Comparison of ENCODE assay signal across 8 cellular contexts in genomic region chrX:148380614-148381561, GRCh38.
A peak's percentile ranks its signal among the peaks of the same experiment; 100 is the strongest.
DNase-seq lines count a peak whose midpoint lies in the region; ATAC-seq, FAIRE-seq and TF ChIP-seq lines count a peak whose summit lies in the region.

No MANE protein-coding gene starts in this region.

- H3K9me3 ChIP-seq in right lobe of liver (no peaks in the 10 kb centered on the region), HepG2 (ENCODE audit: low read length) (peaks cover 6% of the 10 kb centered on the region; the same call in 1 of the 2 replicates), upper lobe of right lung (no peaks in the 10 kb centered on the region)

- intact Hi-C loops in right lobe of liver (cut with DNase I) (no loop called here), HepG2 (cut with micrococcal nuclease; ENCODE audit: unreplicated experiment) (no loop called here), upper lobe of right lung (cut with DNase I) (no loop called here)

- CTCF ChIA-PET in HepG2 (lab: Yijun Ruan, JAX; ENCODE audit: low intra/inter-chr PET ratio, low total read pairs): no interaction called here

- H2AFZ ChIP-seq in HepG2 (ENCODE audit: low read length): no peak overlapping the region

- no peaks in the 10 kb centered on the region for H3K27me3 ChIP-seq in right lobe of liver
- H3K27me3 ChIP-seq in HepG2 (ENCODE audit: control insufficient read depth in 1 of 2, insufficient read depth in 2 of 2, low read length in 2 of 2): no peaks in the 10 kb centered on the region
- H3K27me3 ChIP-seq in upper lobe of right lung: no peaks in the 10 kb centered on the region

- no peaks in the 10 kb centered on the region for H3K79me2 ChIP-seq in HepG2 (ENCODE audit: insufficient read depth, low read length)

- H3K4me1 ChIP-seq in right lobe of liver (no peaks in the 10 kb centered on the region), HepG2 (ENCODE audit: insufficient read depth, low read length) (no peaks in the 10 kb centered on the region), upper lobe of right lung (no peaks in the 10 kb centered on the region)

- no peaks in the 10 kb centered on the region for H4K20me1 ChIP-seq in HepG2 (ENCODE audit: insufficient read depth, low read length)

- no peak overlapping the region for H3K9ac ChIP-seq in HepG2 (ENCODE audit: insufficient read depth, low read depth, low read length)

- H3K27ac ChIP-seq in right lobe of liver (no peak overlapping the region), HepG2 (ENCODE audit: extremely low read length, insufficient read depth, low read length) (no peak overlapping the region), upper lobe of right lung (peak overlapping the region; percentile 24)

- TF ChIP-seq EP300 in HepG2 (IDR thresholded peaks at IDR 0.05; ENCODE audit: low read depth in 2 of 2, low read length in 2 of 2): no peak
- no peak for TF ChIP-seq EP300 in HepG2 (CRISPR knock-in tag; IDR thresholded peaks at IDR 0.05; ENCODE audit: borderline replicate concordance)

- TF ChIP-seq RAD21 in HepG2 (CRISPR knock-in tag; IDR thresholded peaks at IDR 0.05): no peak

- DNase-seq in right lobe of liver (no peak), HepG2 (ENCODE audit: low spot score) (no peak), kidney glomerular epithelial cell (lab: John Stamatoyannopoulos, UW) (peak; percentile 0), upper lobe of right lung (no peak), NCI-H187 (lab: John Stamatoyannopoulos, UW) (no peak), D341Med (ENCODE audit: low spot score) (no peak)

- no peak for TF ChIP-seq POLR2A in right lobe of liver (IDR thresholded peaks at IDR 0.05)
- no peak for TF ChIP-seq POLR2A in HepG2 (IDR thresholded peaks at IDR 0.05; ENCODE audit: insufficient read depth in 1 of 2, low read depth in 2 of 2, low read length in 2 of 2)

- in situ Hi-C loops in HepG2 (cut with HindIII; ENCODE audit: extremely low pct_ligation_motif_present, low pct_unique_long_range_greater_than_20kb): no loop called here

- no TSS peak for BruUV-seq in HepG2 (replicated peaks; lab: Mats Ljungman, UMichigan)

- TF ChIP-seq CTCF in right lobe of liver (IDR thresholded peaks at IDR 0.05): no peak
- no peak for TF ChIP-seq CTCF in HepG2 (CRISPR knock-in tag; IDR thresholded peaks at IDR 0.05)
- no peak for TF ChIP-seq CTCF in upper lobe of right lung (IDR thresholded peaks at IDR 0.05)

- WGBS in right lobe of liver (ENCODE audit: insufficient coverage, low coverage, low lambda C conversion rate, missing lambda C conversion rate): 26% methylated on average over 9 of the region's 9 CpGs
- 3% methylated on average over 6 of the region's 9 CpGs for WGBS in HepG2 (ENCODE audit: low lambda C conversion rate)

- POLR2A ChIA-PET in HepG2 (lab: Yijun Ruan, JAX): no interaction called here

- H3K4me2 ChIP-seq in HepG2 (ENCODE audit: low read depth, low read length): no peak overlapping the region

- no peak overlapping the region for H3K4me3 ChIP-seq in right lobe of liver
- H3K4me3 ChIP-seq in HepG2 (replicated peaks in 1 of 3; ENCODE audit: insufficient read depth in 1 of 3, low read depth in 2 of 3, low read length in 3 of 3): no peak overlapping the region
- H3K4me3 ChIP-seq in upper lobe of right lung: no peak overlapping the region

- no peak for FAIRE-seq in HepG2 (lab: Jason Lieb, UNC)

- H3K36me3 ChIP-seq in right lobe of liver (no peaks in the 10 kb centered on the region), HepG2 (replicated peaks in 1 of 2; ENCODE audit: control insufficient read depth in 1 of 2, insufficient read depth in 2 of 2, low read length in 2 of 2) (no peaks in the 10 kb centered on the region), upper lobe of right lung (no peaks in the 10 kb centered on the region)

- ATAC-seq in right lobe of liver: peak; percentile 36 to 69 (median 52)
- ATAC-seq in HepG2: no peak
- ATAC-seq in HG03442 (IDR thresholded peaks at IDR 0.05; ENCODE audit: unreplicated experiment): peak; percentile 95
- ATAC-seq in activated CD4-positive, CD25-positive, alpha-beta regulatory T cell treated with anti-CD3 and anti-CD28 coated beads, Interleukin-2, amount 50 U/mL, for 24 hours: peak; percentile 99
- peak; percentile 70 for ATAC-seq in upper lobe of right lung

TF ChIP-seq in HepG2, 621 proteins besides CTCF, POLR2A, EP300 and RAD21 (continues in another document):
- TF ChIP-seq, protein P1, sequence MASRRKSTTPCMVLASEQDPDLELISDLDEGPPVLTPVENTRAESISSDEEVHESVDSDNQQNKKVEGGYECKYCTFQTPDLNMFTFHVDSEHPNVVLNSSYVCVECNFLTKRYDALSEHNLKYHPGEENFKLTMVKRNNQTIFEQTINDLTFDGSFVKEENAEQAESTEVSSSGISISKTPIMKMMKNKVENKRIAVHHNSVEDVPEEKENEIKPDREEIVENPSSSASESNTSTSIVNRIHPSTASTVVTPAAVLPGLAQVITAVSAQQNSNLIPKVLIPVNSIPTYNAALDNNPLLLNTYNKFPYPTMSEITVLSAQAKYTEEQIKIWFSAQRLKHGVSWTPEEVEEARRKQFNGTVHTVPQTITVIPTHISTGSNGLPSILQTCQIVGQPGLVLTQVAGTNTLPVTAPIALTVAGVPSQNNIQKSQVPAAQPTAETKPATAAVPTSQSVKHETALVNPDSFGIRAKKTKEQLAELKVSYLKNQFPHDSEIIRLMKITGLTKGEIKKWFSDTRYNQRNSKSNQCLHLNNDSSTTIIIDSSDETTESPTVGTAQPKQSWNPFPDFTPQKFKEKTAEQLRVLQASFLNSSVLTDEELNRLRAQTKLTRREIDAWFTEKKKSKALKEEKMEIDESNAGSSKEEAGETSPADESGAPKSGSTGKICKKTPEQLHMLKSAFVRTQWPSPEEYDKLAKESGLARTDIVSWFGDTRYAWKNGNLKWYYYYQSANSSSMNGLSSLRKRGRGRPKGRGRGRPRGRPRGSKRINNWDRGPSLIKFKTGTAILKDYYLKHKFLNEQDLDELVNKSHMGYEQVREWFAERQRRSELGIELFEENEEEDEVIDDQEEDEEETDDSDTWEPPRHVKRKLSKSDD (CRISPR knock-in tag; IDR thresholded peaks at IDR 0.05; ENCODE audit: low read depth): no peak
- no peak for TF ChIP-seq NR2F2 (IDR thresholded peaks at IDR 0.05; ENCODE audit: borderline replicate concordance, low read depth)
- no peak for TF ChIP-seq HOXD1 (CRISPR knock-in tag; IDR thresholded peaks at IDR 0.05)
- TF ChIP-seq, protein P2, sequence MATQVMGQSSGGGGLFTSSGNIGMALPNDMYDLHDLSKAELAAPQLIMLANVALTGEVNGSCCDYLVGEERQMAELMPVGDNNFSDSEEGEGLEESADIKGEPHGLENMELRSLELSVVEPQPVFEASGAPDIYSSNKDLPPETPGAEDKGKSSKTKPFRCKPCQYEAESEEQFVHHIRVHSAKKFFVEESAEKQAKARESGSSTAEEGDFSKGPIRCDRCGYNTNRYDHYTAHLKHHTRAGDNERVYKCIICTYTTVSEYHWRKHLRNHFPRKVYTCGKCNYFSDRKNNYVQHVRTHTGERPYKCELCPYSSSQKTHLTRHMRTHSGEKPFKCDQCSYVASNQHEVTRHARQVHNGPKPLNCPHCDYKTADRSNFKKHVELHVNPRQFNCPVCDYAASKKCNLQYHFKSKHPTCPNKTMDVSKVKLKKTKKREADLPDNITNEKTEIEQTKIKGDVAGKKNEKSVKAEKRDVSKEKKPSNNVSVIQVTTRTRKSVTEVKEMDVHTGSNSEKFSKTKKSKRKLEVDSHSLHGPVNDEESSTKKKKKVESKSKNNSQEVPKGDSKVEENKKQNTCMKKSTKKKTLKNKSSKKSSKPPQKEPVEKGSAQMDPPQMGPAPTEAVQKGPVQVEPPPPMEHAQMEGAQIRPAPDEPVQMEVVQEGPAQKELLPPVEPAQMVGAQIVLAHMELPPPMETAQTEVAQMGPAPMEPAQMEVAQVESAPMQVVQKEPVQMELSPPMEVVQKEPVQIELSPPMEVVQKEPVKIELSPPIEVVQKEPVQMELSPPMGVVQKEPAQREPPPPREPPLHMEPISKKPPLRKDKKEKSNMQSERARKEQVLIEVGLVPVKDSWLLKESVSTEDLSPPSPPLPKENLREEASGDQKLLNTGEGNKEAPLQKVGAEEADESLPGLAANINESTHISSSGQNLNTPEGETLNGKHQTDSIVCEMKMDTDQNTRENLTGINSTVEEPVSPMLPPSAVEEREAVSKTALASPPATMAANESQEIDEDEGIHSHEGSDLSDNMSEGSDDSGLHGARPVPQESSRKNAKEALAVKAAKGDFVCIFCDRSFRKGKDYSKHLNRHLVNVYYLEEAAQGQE (IDR thresholded peaks at IDR 0.05; ENCODE audit: borderline replicate concordance in 1 of 2, low read depth in 1 of 2, low read length in 2 of 2): no peak
- TF ChIP-seq, protein P3, sequence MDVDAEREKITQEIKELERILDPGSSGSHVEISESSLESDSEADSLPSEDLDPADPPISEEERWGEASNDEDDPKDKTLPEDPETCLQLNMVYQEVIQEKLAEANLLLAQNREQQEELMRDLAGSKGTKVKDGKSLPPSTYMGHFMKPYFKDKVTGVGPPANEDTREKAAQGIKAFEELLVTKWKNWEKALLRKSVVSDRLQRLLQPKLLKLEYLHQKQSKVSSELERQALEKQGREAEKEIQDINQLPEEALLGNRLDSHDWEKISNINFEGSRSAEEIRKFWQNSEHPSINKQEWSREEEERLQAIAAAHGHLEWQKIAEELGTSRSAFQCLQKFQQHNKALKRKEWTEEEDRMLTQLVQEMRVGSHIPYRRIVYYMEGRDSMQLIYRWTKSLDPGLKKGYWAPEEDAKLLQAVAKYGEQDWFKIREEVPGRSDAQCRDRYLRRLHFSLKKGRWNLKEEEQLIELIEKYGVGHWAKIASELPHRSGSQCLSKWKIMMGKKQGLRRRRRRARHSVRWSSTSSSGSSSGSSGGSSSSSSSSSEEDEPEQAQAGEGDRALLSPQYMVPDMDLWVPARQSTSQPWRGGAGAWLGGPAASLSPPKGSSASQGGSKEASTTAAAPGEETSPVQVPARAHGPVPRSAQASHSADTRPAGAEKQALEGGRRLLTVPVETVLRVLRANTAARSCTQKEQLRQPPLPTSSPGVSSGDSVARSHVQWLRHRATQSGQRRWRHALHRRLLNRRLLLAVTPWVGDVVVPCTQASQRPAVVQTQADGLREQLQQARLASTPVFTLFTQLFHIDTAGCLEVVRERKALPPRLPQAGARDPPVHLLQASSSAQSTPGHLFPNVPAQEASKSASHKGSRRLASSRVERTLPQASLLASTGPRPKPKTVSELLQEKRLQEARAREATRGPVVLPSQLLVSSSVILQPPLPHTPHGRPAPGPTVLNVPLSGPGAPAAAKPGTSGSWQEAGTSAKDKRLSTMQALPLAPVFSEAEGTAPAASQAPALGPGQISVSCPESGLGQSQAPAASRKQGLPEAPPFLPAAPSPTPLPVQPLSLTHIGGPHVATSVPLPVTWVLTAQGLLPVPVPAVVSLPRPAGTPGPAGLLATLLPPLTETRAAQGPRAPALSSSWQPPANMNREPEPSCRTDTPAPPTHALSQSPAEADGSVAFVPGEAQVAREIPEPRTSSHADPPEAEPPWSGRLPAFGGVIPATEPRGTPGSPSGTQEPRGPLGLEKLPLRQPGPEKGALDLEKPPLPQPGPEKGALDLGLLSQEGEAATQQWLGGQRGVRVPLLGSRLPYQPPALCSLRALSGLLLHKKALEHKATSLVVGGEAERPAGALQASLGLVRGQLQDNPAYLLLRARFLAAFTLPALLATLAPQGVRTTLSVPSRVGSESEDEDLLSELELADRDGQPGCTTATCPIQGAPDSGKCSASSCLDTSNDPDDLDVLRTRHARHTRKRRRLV (CRISPR knock-in tag; IDR thresholded peaks at IDR 0.05): no peak
- no peak for TF ChIP-seq MTA3 (CRISPR knock-in tag; IDR thresholded peaks at IDR 0.05)
